11 cellular contexts compared by ENCODE assay signal in the genomic region with DNA sequence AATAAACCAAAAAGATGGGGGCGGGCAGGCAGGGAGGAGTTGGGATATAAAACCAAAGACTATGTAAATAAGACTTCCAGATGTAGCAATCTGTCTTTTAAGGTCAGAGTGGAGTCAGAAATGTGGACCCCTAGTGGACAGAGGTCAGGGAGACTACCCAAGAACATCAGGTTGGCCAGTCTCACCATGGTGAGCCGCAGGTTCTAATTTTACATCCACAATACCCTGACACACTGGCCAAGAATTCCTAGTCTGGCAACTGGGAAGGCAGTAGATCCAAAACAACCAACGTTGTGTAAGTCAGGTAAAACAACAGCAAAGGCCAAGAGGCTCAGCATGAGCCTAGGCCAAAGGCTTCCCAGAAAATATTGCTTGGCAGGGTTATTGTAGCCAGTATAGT.
A peak's percentile ranks its signal among the peaks of the same experiment; 100 is the strongest.
DNase-seq lines count a peak whose midpoint lies in the region; ATAC-seq and TF ChIP-seq lines count a peak whose summit lies in the region.
"Had no signal": no experiment of that assay in that cellular context is flagged by ENCODE, and none has a peak within 500 bp of the region (broad histone marks: within the 10 kb centered on the region; RNA-seq: fewer than 3 reads in every experiment).

No MANE protein-coding gene starts in this region.

- CTCF ChIA-PET in activated naive CD4-positive, alpha-beta T cell treated with anti-CD3 and anti-CD28 coated beads for 36 hours (lab: Charles Lee) = interaction anchor here (1.0 kb wide), 1 partner anchor 112 kb away, joined by 3 read pairs; no protein-coding TSS in a partner anchor

- 81% methylated on average over 3 of the region's 3 CpGs for WGBS in prostate gland

- intact Hi-C loops in activated naive CD4-positive, alpha-beta T cell treated with anti-CD3 and anti-CD28 coated beads for 36 hours (cut with micrococcal nuclease) = loop anchor here (5.0 kb wide), 4 partner anchors 253 to 608 kb away; no protein-coding TSS in a partner anchor
- intact Hi-C loops in left ventricle myocardium inferior (cut with micrococcal nuclease) = no loop called here
- intact Hi-C loops in prostate gland (cut with DNase I) = no loop called here

- no peak overlapping the region for H3K4me3 Mint-ChIP-seq in activated naive CD4-positive, alpha-beta T cell treated with anti-CD3 and anti-CD28 coated beads for 36 hours
- H3K4me3 Mint-ChIP-seq: activated naive CD8-positive, alpha-beta T cell treated with anti-CD3 and anti-CD28 coated beads, Interleukin-2, amount 10 ng/mL, durations not matched to agents 7 days and 5 days had no signal

- peak; percentile 70 for ATAC-seq in thoracic aorta (ENCODE audit: insufficient number of reproducible peaks, low FRiP score, low read depth)
- ATAC-seq in GM21737 (IDR thresholded peaks at IDR 0.05; ENCODE audit: unreplicated experiment) = no peak

- peak overlapping the region; percentile 34 for H3K27ac ChIP-seq in left ventricle myocardium inferior (replicated peaks)
- peak overlapping the region; percentile 1 to 53 for H3K27ac ChIP-seq in thoracic aorta
- H3K27ac ChIP-seq in prostate gland = no peak overlapping the region

- no peaks in the 10 kb centered on the region for H3K9me3 ChIP-seq in left ventricle myocardium inferior (replicated peaks)
- H3K9me3 ChIP-seq in thoracic aorta = no peaks in the 10 kb centered on the region
- H3K9me3 ChIP-seq in prostate gland = no peaks in the 10 kb centered on the region

- H3K4me3 ChIP-seq in left ventricle myocardium inferior (no peak overlapping the region), thoracic aorta (peak overlapping the region; percentile 13), prostate gland (no peak overlapping the region)

- H3K36me3 ChIP-seq in left ventricle myocardium inferior (no peaks in the 10 kb centered on the region), thoracic aorta (no peaks in the 10 kb centered on the region), prostate gland (no peaks in the 10 kb centered on the region)

- in situ Hi-C loops in SK-MEL-5 (cut with HindIII; ENCODE audit: low pct_unique_long_range_greater_than_20kb, low sequenced_read_pairs) = no loop called here

- H3K4me1 ChIP-seq in left ventricle myocardium inferior (peaks cover 29% of the 10 kb centered on the region), thoracic aorta (ENCODE audit: control insufficient read depth in 1 of 2, low read depth in 2 of 2) (peaks cover 17 to 66% of the 10 kb centered on the region in 2 donors), prostate gland (replicated peaks) (no peaks in the 10 kb centered on the region)

- no peak for DNase-seq in activated naive CD4-positive, alpha-beta T cell treated with anti-CD3 and anti-CD28 coated beads for 36 hours
- DNase-seq in activated naive CD4-positive, alpha-beta T cell treated with Interleukin-2 at 50 U/mL for 16 hours = no peak
- peak; percentile 22 for DNase-seq in SK-MEL-5 (ENCODE audit: low read depth, low spot score)
- no peak for DNase-seq in left ventricle myocardium inferior
- peak; percentile 11 for DNase-seq in thoracic aorta (ENCODE audit: low spot score)
- DNase-seq in prostate gland (ENCODE audit: low spot score) = no peak
- no peak for DNase-seq in hepatic stellate cell (ENCODE audit: low spot score)
- DNase-seq: activated naive CD8-positive, alpha-beta T cell treated with anti-CD3 and anti-CD28 coated beads, Interleukin-2, amount 10 ng/mL, durations not matched to agents 7 days and 5 days; NCI-H1694; stimulated activated CD4-positive, alpha-beta T cell treated with anti-CD3 and anti-CD28 coated beads, Interleukin-4, amount 100 ng/mL, for 1 hour had no signal

- no peak for TF ChIP-seq POLR2A in prostate gland (IDR thresholded peaks at IDR 0.05)

- H3K9me3 Mint-ChIP-seq in activated naive CD4-positive, alpha-beta T cell treated with anti-CD3 and anti-CD28 coated beads for 36 hours = no peaks in the 10 kb centered on the region

- H3K4me1 Mint-ChIP-seq in activated naive CD4-positive, alpha-beta T cell treated with anti-CD3 and anti-CD28 coated beads for 36 hours (ENCODE audit: low read depth) = peaks cover 88% of the 10 kb centered on the region

- H3K36me3 Mint-ChIP-seq in activated naive CD4-positive, alpha-beta T cell treated with anti-CD3 and anti-CD28 coated beads for 36 hours (ENCODE audit: low read depth) = no peaks in the 10 kb centered on the region

- H3K27me3 ChIP-seq in left ventricle myocardium inferior (ENCODE audit: low read depth) = no peaks in the 10 kb centered on the region
- no peaks in the 10 kb centered on the region for H3K27me3 ChIP-seq in thoracic aorta (replicated peaks; ENCODE audit: insufficient read depth)
- no peaks in the 10 kb centered on the region for H3K27me3 ChIP-seq in prostate gland (replicated peaks; ENCODE audit: insufficient read depth)

- H3K27me3 Mint-ChIP-seq in activated naive CD4-positive, alpha-beta T cell treated with anti-CD3 and anti-CD28 coated beads for 36 hours (ENCODE audit: low read depth) = no peaks in the 10 kb centered on the region
- H3K27me3 Mint-ChIP-seq: activated naive CD8-positive, alpha-beta T cell treated with anti-CD3 and anti-CD28 coated beads, Interleukin-2, amount 10 ng/mL, durations not matched to agents 7 days and 5 days had no signal

- TF ChIP-seq CTCF in left ventricle myocardium inferior (IDR thresholded peaks at IDR 0.05; ENCODE audit: borderline replicate concordance) = peak; percentile 30
- peak; percentile 45 for TF ChIP-seq CTCF in thoracic aorta (IDR thresholded peaks at IDR 0.05)
- TF ChIP-seq CTCF in prostate gland (IDR thresholded peaks at IDR 0.05) = no peak

- H3K27ac Mint-ChIP-seq in activated naive CD4-positive, alpha-beta T cell treated with anti-CD3 and anti-CD28 coated beads for 36 hours = peak overlapping the region; percentile 69

Comparison
In these comparisons a context has a peak if more than half of its experiments do, and no peak if none do; other contexts are left out.
1. DNase-seq: peak in SK-MEL-5 (single experiment) and thoracic aorta (single experiment); none in activated naive CD4-positive, alpha-beta T cell treated with anti-CD3 and anti-CD28 coated beads for 36 hours (single experiment), activated naive CD4-positive, alpha-beta T cell treated with Interleukin-2 at 50 U/mL for 16 hours (single experiment), left ventricle myocardium inferior (single experiment), prostate gland (single experiment) and hepatic stellate cell (single experiment).
2. H3K27ac ChIP-seq: peak in left ventricle myocardium inferior (single experiment) and thoracic aorta (2 of 2); none in prostate gland (0 of 2).
3. CTCF ChIP-seq: peak in left ventricle myocardium inferior (single experiment) and thoracic aorta (single experiment); none in prostate gland (0 of 4).